In genomic region chr18:78521744-78522143, GRCh38 we compare ENCODE assay signal across 25 cellular contexts.
"Had no signal": no experiment of that assay in that cellular context is flagged by ENCODE, and none has a peak within 500 bp of the region (broad histone marks: within the 10 kb centered on the region; RNA-seq: fewer than 3 reads in every experiment).

No MANE protein-coding gene starts in this region.

- H3K4me3 Mint-ChIP-seq: activated CD4-positive, alpha-beta memory T cell treated with anti-CD3 and anti-CD28 coated beads, Interleukin-2, amount 10 ng/mL, durations not matched to agents 7 days and 5 days; activated CD4-positive, alpha-beta T cell treated with anti-CD3 and anti-CD28 coated beads, Interleukin-2, amount 10 ng/mL, durations not matched to agents 7 days and 5 days; activated naive CD4-positive, alpha-beta T cell treated with anti-CD3 and anti-CD28 coated beads, Interleukin-2, amount 10 ng/mL, durations not matched to agents 7 days and 5 days; activated naive CD8-positive, alpha-beta T cell treated with anti-CD3 and anti-CD28 coated beads, Interleukin-2, amount 10 ng/mL, durations not matched to agents 7 days and 5 days; activated T-cell treated with anti-CD3 and anti-CD28 coated beads, Interleukin-2, amount 50 U/mL, for 24 hours; activated T-cell treated with anti-CD3 and anti-CD28 coated beads, Interleukin-2, amount 50 U/mL, for 72 hours; brain; WTC11 had no signal

- H3K4me1 Mint-ChIP-seq: activated CD4-positive, alpha-beta memory T cell treated with anti-CD3 and anti-CD28 coated beads, Interleukin-2, amount 10 ng/mL, durations not matched to agents 7 days and 5 days; activated CD4-positive, alpha-beta T cell treated with anti-CD3 and anti-CD28 coated beads, Interleukin-2, amount 10 ng/mL, durations not matched to agents 7 days and 5 days; activated naive CD4-positive, alpha-beta T cell treated with anti-CD3 and anti-CD28 coated beads, Interleukin-2, amount 10 ng/mL, durations not matched to agents 7 days and 5 days; activated naive CD8-positive, alpha-beta T cell treated with anti-CD3 and anti-CD28 coated beads, Interleukin-2, amount 10 ng/mL, durations not matched to agents 7 days and 5 days; WTC11 had no signal

- ATAC-seq: activated naive CD4-positive, alpha-beta T cell treated with anti-CD3 and anti-CD28 coated beads, Interleukin-2, amount 50 U/mL, for 72 hours; activated T-cell treated with anti-CD3 and anti-CD28 coated beads, Interleukin-2, amount 50 U/mL, for 72 hours; foreskin keratinocyte; gastrocnemius medialis; WTC11 had no signal

- H3K9me3 Mint-ChIP-seq: activated CD4-positive, alpha-beta T cell treated with anti-CD3 and anti-CD28 coated beads, Interleukin-2, amount 10 ng/mL, durations not matched to agents 7 days and 5 days; activated T-cell treated with anti-CD3 and anti-CD28 coated beads, Interleukin-2, amount 50 U/mL, for 24 hours had no signal

- H3K27ac Mint-ChIP-seq: activated CD4-positive, alpha-beta memory T cell treated with anti-CD3 and anti-CD28 coated beads, Interleukin-2, amount 10 ng/mL, durations not matched to agents 7 days and 5 days; activated CD4-positive, alpha-beta T cell treated with anti-CD3 and anti-CD28 coated beads, Interleukin-2, amount 10 ng/mL, durations not matched to agents 7 days and 5 days; activated naive CD4-positive, alpha-beta T cell treated with anti-CD3 and anti-CD28 coated beads, Interleukin-2, amount 10 ng/mL, durations not matched to agents 7 days and 5 days; activated naive CD4-positive, alpha-beta T cell treated with anti-CD3 and anti-CD28 coated beads, Interleukin-2, amount 50 U/mL, for 72 hours; activated naive CD8-positive, alpha-beta T cell treated with anti-CD3 and anti-CD28 coated beads, Interleukin-2, amount 10 ng/mL, durations not matched to agents 7 days and 5 days; activated T-cell treated with anti-CD3 and anti-CD28 coated beads, Interleukin-2, amount 50 U/mL, for 24 hours; activated T-cell treated with anti-CD3 and anti-CD28 coated beads, Interleukin-2, amount 50 U/mL, for 72 hours; brain; WTC11 had no signal

- H3K27me3 Mint-ChIP-seq: activated CD4-positive, alpha-beta memory T cell treated with anti-CD3 and anti-CD28 coated beads, Interleukin-2, amount 10 ng/mL, durations not matched to agents 7 days and 5 days; activated CD4-positive, alpha-beta T cell treated with anti-CD3 and anti-CD28 coated beads, Interleukin-2, amount 10 ng/mL, durations not matched to agents 7 days and 5 days; activated naive CD4-positive, alpha-beta T cell treated with anti-CD3 and anti-CD28 coated beads, Interleukin-2, amount 10 ng/mL, durations not matched to agents 7 days and 5 days; activated naive CD8-positive, alpha-beta T cell treated with anti-CD3 and anti-CD28 coated beads, Interleukin-2, amount 10 ng/mL, durations not matched to agents 7 days and 5 days had no signal

- DNase-seq: activated CD4-positive, alpha-beta memory T cell treated with anti-CD3 and anti-CD28 coated beads, Interleukin-2, amount 10 ng/mL, durations not matched to agents 7 days and 5 days; activated CD4-positive, alpha-beta T cell treated with anti-CD3 and anti-CD28 coated beads for 1 hour; activated CD4-positive, alpha-beta T cell treated with anti-CD3 and anti-CD28 coated beads for 4 hours; activated CD4-positive, alpha-beta T cell treated with anti-CD3 and anti-CD28 coated beads, Interleukin-2, amount 10 ng/mL, durations not matched to agents 7 days and 5 days; activated CD4-positive, alpha-beta T cell treated with anti-CD3 and anti-CD28 coated beads, Interleukin-2, amount 50 U/mL, for 4 hours; activated CD8-positive, alpha-beta memory T cell treated with anti-CD3 and anti-CD28 coated beads, Interleukin-2, amount 50 U/mL, for 48 hours; activated gamma-delta T cell; activated naive CD4-positive, alpha-beta T cell; activated naive CD4-positive, alpha-beta T cell treated with anti-CD3 and anti-CD28 coated beads, Interleukin-2, amount 10 ng/mL, durations not matched to agents 7 days and 5 days; activated naive CD8-positive, alpha-beta T cell treated with anti-CD3 and anti-CD28 coated beads, Interleukin-2, amount 10 ng/mL, durations not matched to agents 7 days and 5 days; activated T-cell treated with anti-CD3 and anti-CD28 coated beads for 4 hours; activated T-cell treated with anti-CD3 and anti-CD28 coated beads, Interleukin-2, amount 50 U/mL, for 24 hours; activated T-cell treated with anti-CD3 and anti-CD28 coated beads, Interleukin-2, amount 50 U/mL, for 72 hours; central memory CD4-positive, alpha-beta T cell; cerebellar nuclear complex; colonic mucosa; effector CD8-positive, alpha-beta T cell; erythroblast; foreskin keratinocyte; gastrocnemius medialis; glutamatergic neuron; T-helper 2 cell had no signal

- H3K36me3 Mint-ChIP-seq: activated naive CD4-positive, alpha-beta T cell treated with anti-CD3 and anti-CD28 coated beads, Interleukin-2, amount 10 ng/mL, durations not matched to agents 7 days and 5 days; activated naive CD4-positive, alpha-beta T cell treated with anti-CD3 and anti-CD28 coated beads, Interleukin-2, amount 50 U/mL, for 72 hours; activated naive CD8-positive, alpha-beta T cell treated with anti-CD3 and anti-CD28 coated beads, Interleukin-2, amount 10 ng/mL, durations not matched to agents 7 days and 5 days; brain had no signal
